21 cellular contexts compared by ENCODE assay signal in the genomic region with DNA sequence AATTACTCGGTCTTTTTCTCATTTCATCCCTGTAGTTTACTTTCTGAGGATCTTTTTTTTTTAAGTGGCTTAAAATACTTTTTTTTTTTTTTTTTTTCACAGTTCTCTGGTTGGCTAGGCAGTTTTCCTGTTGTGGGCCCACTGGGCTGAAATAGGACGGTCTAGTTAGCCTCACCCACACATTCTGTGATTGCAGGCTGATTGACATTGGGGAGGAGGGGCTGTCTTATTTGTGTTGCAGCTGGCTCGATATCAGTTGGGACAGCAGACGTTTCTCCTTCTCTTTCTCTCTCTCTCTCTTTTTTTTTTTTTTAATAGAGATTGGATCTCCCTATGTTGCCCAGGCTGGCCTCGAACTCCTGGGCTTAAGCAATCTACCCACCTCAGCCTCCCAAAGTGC. TPM values are rescaled to one million over a fixed set of nuclear protein-coding genes. Genes with fewer than 3 reads are reported as not detected.
A peak's percentile ranks its signal among the peaks of the same experiment; 100 is the strongest.
DNase-seq lines count a peak whose midpoint lies in the region; ATAC-seq and TF ChIP-seq lines count a peak whose summit lies in the region.
"Had no signal": no experiment of that assay in that cellular context is flagged by ENCODE, and none has a peak within 500 bp of the region (broad histone marks: within the 10 kb centered on the region; RNA-seq: fewer than 3 reads in every experiment).

No MANE protein-coding gene starts in this region.

- ATAC-seq in activated T-cell treated with anti-CD3 and anti-CD28 coated beads, Interleukin-2, amount 50 U/mL, for 4 hours: no peak
- no peak for ATAC-seq in activated T-cell treated with anti-CD3 and anti-CD28 coated beads, Interleukin-2, amount 50 U/mL, for 72 hours (replicated peaks in 1 of 2)
- ATAC-seq in HG02852 (IDR thresholded peaks at IDR 0.05; ENCODE audit: unreplicated experiment): no peak
- no peak for ATAC-seq in HG02610 (IDR thresholded peaks at IDR 0.05; ENCODE audit: unreplicated experiment)
- ATAC-seq: SK-N-SH treated with all-trans-retinoic acid at 6 μM for 48 hours had no signal

- CTCF ChIA-PET in HEK293 (lab: Yijun Ruan, JAX): interaction anchor here (1.3 to 1.5 kb wide), 2 partner anchors 9 to 12 kb away, joined by 6 read pairs; no protein-coding TSS in a partner anchor
- CTCF ChIA-PET in A673 (lab: Charles Lee): no interaction called here

- intact Hi-C loops in dendritic cell treated with granulocyte-macrophage colony-stimulating factor and Interleukin-4, amounts not matched to agents 40 ng/mL and 50 ng/mL, for 4 days (cut with micrococcal nuclease): no loop called here
- intact Hi-C loops in A673 (cut with micrococcal nuclease; ENCODE audit: unreplicated experiment): no loop called here

- no peak overlapping the region for H3K4me3 ChIP-seq in HEK293 (ENCODE audit: low read depth, low read length)
- H3K4me3 ChIP-seq in A673 (ENCODE audit: low read depth, low read length, poor library complexity, severe bottlenecking): no peak overlapping the region

- peaks cover 73% of the 10 kb centered on the region for H3K4me1 Mint-ChIP-seq in activated T-cell treated with anti-CD3 and anti-CD28 coated beads, Interleukin-2, amount 50 U/mL, for 4 hours (ENCODE audit: low read depth)
- peaks cover 68% of the 10 kb centered on the region for H3K4me1 Mint-ChIP-seq in activated T-cell treated with anti-CD3 and anti-CD28 coated beads, Interleukin-2, amount 50 U/mL, for 72 hours (ENCODE audit: low read depth)
- H3K4me1 Mint-ChIP-seq in dendritic cell treated with granulocyte-macrophage colony-stimulating factor and Interleukin-4, amounts not matched to agents 40 ng/mL and 50 ng/mL, for 4 days (ENCODE audit: low read depth): peaks cover 60% of the 10 kb centered on the region
- H3K4me1 Mint-ChIP-seq in progenitor cell of endocrine pancreas (ENCODE audit: low read depth): peaks cover 40% of the 10 kb centered on the region

- peaks cover 22% of the 10 kb centered on the region for H3K36me3 Mint-ChIP-seq in activated T-cell treated with anti-CD3 and anti-CD28 coated beads, Interleukin-2, amount 50 U/mL, for 4 hours (ENCODE audit: insufficient read depth)
- peaks cover 4 to 9% of the 10 kb centered on the region in 2 donors for H3K36me3 Mint-ChIP-seq in activated T-cell treated with anti-CD3 and anti-CD28 coated beads, Interleukin-2, amount 50 U/mL, for 72 hours (ENCODE audit: insufficient read depth in 2 of 2)
- H3K36me3 Mint-ChIP-seq in dendritic cell treated with granulocyte-macrophage colony-stimulating factor and Interleukin-4, amounts not matched to agents 40 ng/mL and 50 ng/mL, for 4 days (ENCODE audit: low read depth): peaks cover 40% of the 10 kb centered on the region
- H3K36me3 Mint-ChIP-seq in progenitor cell of endocrine pancreas (ENCODE audit: insufficient read depth): peaks cover 14% of the 10 kb centered on the region

- H3K4me3 Mint-ChIP-seq in activated T-cell treated with anti-CD3 and anti-CD28 coated beads, Interleukin-2, amount 50 U/mL, for 4 hours: peak overlapping the region; percentile 17
- no peak overlapping the region for H3K4me3 Mint-ChIP-seq in activated T-cell treated with anti-CD3 and anti-CD28 coated beads, Interleukin-2, amount 50 U/mL, for 72 hours
- no peak overlapping the region for H3K4me3 Mint-ChIP-seq in dendritic cell treated with granulocyte-macrophage colony-stimulating factor and Interleukin-4, amounts not matched to agents 40 ng/mL and 50 ng/mL, for 4 days
- no peak overlapping the region for H3K4me3 Mint-ChIP-seq in progenitor cell of endocrine pancreas (ENCODE audit: low read depth)
- H3K4me3 Mint-ChIP-seq: activated naive CD8-positive, alpha-beta T cell treated with anti-CD3 and anti-CD28 coated beads, Interleukin-2, amount 10 ng/mL, durations not matched to agents 7 days and 5 days had no signal

- TF ChIP-seq CTCF in HEK293 (tag by site-specific recombination; IDR thresholded peaks at IDR 0.05) (no peak), progenitor cell of endocrine pancreas (IDR thresholded peaks at IDR 0.05; ENCODE audit: unreplicated experiment) (no peak), A673 (conservative IDR thresholded peaks at IDR 0.05; ENCODE audit: low read depth, low read length) (no peak)

- H3K4me1 ChIP-seq in HEK293 (ENCODE audit: control insufficient read depth, insufficient read depth, low read length) (no peaks in the 10 kb centered on the region; the same call in 1 of the 2 replicates), A673 (ENCODE audit: insufficient read depth, low read length, poor library complexity, severe bottlenecking) (peaks cover 19% of the 10 kb centered on the region)

- BruUV-seq in A673 (replicated peaks; lab: Mats Ljungman, UMichigan): no TSS peak

- no peaks in the 10 kb centered on the region for H3K9me3 ChIP-seq in HEK293 (ENCODE audit: control insufficient read depth, insufficient read depth, low read depth, low read length)
- no peaks in the 10 kb centered on the region for H3K9me3 ChIP-seq in A673 (ENCODE audit: low read depth, low read length, poor library complexity, severe bottlenecking)

- no peaks in the 10 kb centered on the region for H3K27me3 ChIP-seq in A673 (replicated peaks; ENCODE audit: insufficient read depth, low read depth, low read length, poor library complexity)

- no peak overlapping the region for H3K27ac ChIP-seq in HEK293 (ENCODE audit: extremely low read depth, low read depth, low read length)
- no peak overlapping the region for H3K27ac ChIP-seq in A673 (ENCODE audit: low read depth, low read length, poor library complexity, severe bottlenecking)

- H3K27ac Mint-ChIP-seq in activated T-cell treated with anti-CD3 and anti-CD28 coated beads, Interleukin-2, amount 50 U/mL, for 72 hours: no peak overlapping the region
- H3K27ac Mint-ChIP-seq in dendritic cell treated with granulocyte-macrophage colony-stimulating factor and Interleukin-4, amounts not matched to agents 40 ng/mL and 50 ng/mL, for 4 days: peak overlapping the region; percentile 38
- peak overlapping the region; percentile 10 for H3K27ac Mint-ChIP-seq in progenitor cell of endocrine pancreas
- H3K27ac Mint-ChIP-seq: activated naive CD8-positive, alpha-beta T cell treated with anti-CD3 and anti-CD28 coated beads, Interleukin-2, amount 10 ng/mL, durations not matched to agents 7 days and 5 days had no signal

- POLR2A ChIA-PET in HEK293 (lab: Yijun Ruan, JAX) (no interaction called here), A673 (lab: Charles Lee; ENCODE audit: low non-redundant PET) (no interaction called here)

- H3K27me3 Mint-ChIP-seq in activated T-cell treated with anti-CD3 and anti-CD28 coated beads, Interleukin-2, amount 50 U/mL, for 4 hours (ENCODE audit: low read depth): no peaks in the 10 kb centered on the region
- no peaks in the 10 kb centered on the region for H3K27me3 Mint-ChIP-seq in activated T-cell treated with anti-CD3 and anti-CD28 coated beads, Interleukin-2, amount 50 U/mL, for 72 hours (ENCODE audit: low read depth)
- H3K27me3 Mint-ChIP-seq in dendritic cell treated with granulocyte-macrophage colony-stimulating factor and Interleukin-4, amounts not matched to agents 40 ng/mL and 50 ng/mL, for 4 days: peaks cover 3% of the 10 kb centered on the region
- no peaks in the 10 kb centered on the region for H3K27me3 Mint-ChIP-seq in progenitor cell of endocrine pancreas
- H3K27me3 Mint-ChIP-seq: activated naive CD8-positive, alpha-beta T cell treated with anti-CD3 and anti-CD28 coated beads, Interleukin-2, amount 10 ng/mL, durations not matched to agents 7 days and 5 days had no signal

- H3K36me3 ChIP-seq in HEK293 (ENCODE audit: control insufficient read depth in 2 of 2, insufficient read depth in 1 of 2, low read length in 2 of 2) (peaks cover 0 to 46% of the 10 kb centered on the region in 2 experiments; a peak in 1 of 3 replicates), A673 (ENCODE audit: insufficient read depth, low read length, poor library complexity, severe bottlenecking) (no peaks in the 10 kb centered on the region)

- H3K9me3 Mint-ChIP-seq in activated T-cell treated with anti-CD3 and anti-CD28 coated beads, Interleukin-2, amount 50 U/mL, for 4 hours: no peaks in the 10 kb centered on the region
- H3K9me3 Mint-ChIP-seq in activated T-cell treated with anti-CD3 and anti-CD28 coated beads, Interleukin-2, amount 50 U/mL, for 72 hours: peaks cover 0 to 2% of the 10 kb centered on the region in 2 donors
- no peaks in the 10 kb centered on the region for H3K9me3 Mint-ChIP-seq in dendritic cell treated with granulocyte-macrophage colony-stimulating factor and Interleukin-4, amounts not matched to agents 40 ng/mL and 50 ng/mL, for 4 days
- H3K9me3 Mint-ChIP-seq in progenitor cell of endocrine pancreas (ENCODE audit: low read depth): no peaks in the 10 kb centered on the region
- H3K9me3 Mint-ChIP-seq: activated naive CD8-positive, alpha-beta T cell treated with anti-CD3 and anti-CD28 coated beads, Interleukin-2, amount 10 ng/mL, durations not matched to agents 7 days and 5 days had no signal

- no peak for DNase-seq in activated T-cell treated with anti-CD3 and anti-CD28 coated beads, Interleukin-2, amount 50 U/mL, for 4 hours
- no peak for DNase-seq in activated T-cell treated with anti-CD3 and anti-CD28 coated beads, Interleukin-2, amount 50 U/mL, for 72 hours
- no peak for DNase-seq in progenitor cell of endocrine pancreas (ENCODE audit: low spot score, unreplicated experiment)
- DNase-seq in A673 (ENCODE audit: low spot score): no peak
- DNase-seq: activated CD4-positive, CD25-positive, alpha-beta regulatory T cell; activated naive CD8-positive, alpha-beta T cell treated with anti-CD3 and anti-CD28 coated beads, Interleukin-2, amount 10 ng/mL, durations not matched to agents 7 days and 5 days; activated T-cell treated with anti-CD3 and anti-CD28 coated beads, Interleukin-2, amount 50 U/mL, for 1 hour; mesenchymal stem cell; NCI-H1092; NCI-H187 treated with DMSO at 0.1 percent for 48 hours; NCI-H69; small intestine; stimulated activated CD4-positive, alpha-beta T cell treated with anti-CD3 and anti-CD28 coated beads, Interleukin-1b, Interleukin-23, amount 100 ng/mL, for 48 hours; T1000 had no signal

TF ChIP-seq in HEK293, 187 proteins besides CTCF, POLR2A, EP300 and RAD21 (continues in another document):
- TF ChIP-seq ZFHX2 (tag by site-specific recombination; conservative IDR thresholded peaks at IDR 0.05): peak; percentile 24; the same call in 1 of the 2 replicates

RNA-seq across cellular contexts. Expression of gene BCR, which starts 6.9 kb away (rescaled TPM):
- total RNA-seq in activated T-cell treated with anti-CD3 and anti-CD28 coated beads, Interleukin-2, amount 50 U/mL, for 4 hours: 10 to 100 TPM; 58.2 to 63.1 (median 61.3) TPM
- total RNA-seq in activated T-cell treated with anti-CD3 and anti-CD28 coated beads, Interleukin-2, amount 50 U/mL, for 72 hours: 10 to 100 TPM; 40.3 to 50.0 TPM
- total RNA-seq in progenitor cell of endocrine pancreas: 102 and 106 TPM in 2 replicates
- total RNA-seq in A673 (2021): 62.5 and 63.1 TPM in 2 replicates

RNA-seq across cellular contexts. Expression of gene RAB36, which starts 41.9 kb away (rescaled TPM):
- total RNA-seq in activated T-cell treated with anti-CD3 and anti-CD28 coated beads, Interleukin-2, amount 50 U/mL, for 4 hours: under 1 TPM; 0.47 to 0.61 (median 0.49) TPM
- total RNA-seq in activated T-cell treated with anti-CD3 and anti-CD28 coated beads, Interleukin-2, amount 50 U/mL, for 72 hours: under 1 TPM; 0.14 to 0.19 TPM
- 10.1 and 10.3 TPM in 2 replicates for total RNA-seq in progenitor cell of endocrine pancreas
- total RNA-seq in A673 (2021): 4.1 and 4.9 TPM in 2 replicates

RNA-seq across cellular contexts. Expression of gene RSPH14, which starts 45.4 kb away (rescaled TPM):
- not detected for total RNA-seq in activated T-cell treated with anti-CD3 and anti-CD28 coated beads, Interleukin-2, amount 50 U/mL, for 4 hours
- 1 to 10 TPM in 1 of 2 donors, under 1 TPM in 1; 0.79 to 1.4 TPM for total RNA-seq in activated T-cell treated with anti-CD3 and anti-CD28 coated beads, Interleukin-2, amount 50 U/mL, for 72 hours
- total RNA-seq in progenitor cell of endocrine pancreas (2.4 and 3.6 TPM in 2 replicates), A673 (2021) (0.55 TPM in 1 of 2 replicates, not detected in the other)
- total RNA-seq: astrocyte, myocyte had no signal
